Comparison of ENCODE assay signal across 14 cellular contexts in the genomic region with DNA sequence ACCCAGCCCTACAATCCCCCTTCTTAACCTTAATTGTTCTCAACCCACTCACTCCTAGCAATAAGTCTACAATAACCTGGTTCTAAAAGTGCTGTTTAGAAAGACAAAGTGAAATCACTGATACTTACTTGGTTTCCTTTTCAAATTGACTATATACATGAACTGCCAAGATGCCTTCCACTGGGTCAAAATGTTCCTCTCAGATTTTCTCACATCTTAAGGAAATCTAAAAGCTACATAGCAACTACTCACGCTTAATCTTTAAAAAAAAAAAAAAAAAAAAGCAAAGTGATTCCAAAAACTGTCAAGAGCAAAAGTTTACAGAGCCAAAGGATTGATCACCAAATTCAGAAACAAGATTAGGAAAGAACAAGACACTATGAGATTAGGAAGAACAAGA.
DNase-seq lines count a peak whose midpoint lies in the region; ATAC-seq and TF ChIP-seq lines count a peak whose summit lies in the region.
"Had no signal": no experiment of that assay in that cellular context is flagged by ENCODE, and none has a peak within 500 bp of the region (broad histone marks: within the 10 kb centered on the region; RNA-seq: fewer than 3 reads in every experiment).

No MANE protein-coding gene starts in this region.

- WGBS in esophagus squamous epithelium, 2 donors: 63 to 67% methylated on average over 1 of the region's 1 CpG

- peak overlapping the region in 3 of 4 donors; percentile 33 to 100 (median 98) for H3K27ac ChIP-seq in esophagus squamous epithelium
- H3K27ac ChIP-seq in subcutaneous abdominal adipose tissue (ENCODE audit: low read depth, low read length): peak overlapping the region; percentile 55

- no peak overlapping the region for H3K9ac ChIP-seq in subcutaneous abdominal adipose tissue (ENCODE audit: low read length in 5 of 5)
- H3K9ac ChIP-seq: SK-N-SH had no signal

- DNase-seq in activated CD4-positive, alpha-beta T cell treated with anti-CD3 and anti-CD28 coated beads for 36 hours: no peak
- DNase-seq in activated CD4-positive, alpha-beta T cell treated with anti-CD3 and anti-CD28 coated beads, Interleukin-2, amount 50 U/mL, for 1 hour: no peak
- DNase-seq in esophagus squamous epithelium (lab: John Stamatoyannopoulos, UW) (no peak), GDM1 (lab: John Stamatoyannopoulos, UW) (no peak)
- DNase-seq: 8988T; activated CD4-positive, alpha-beta T cell treated with anti-CD3 and anti-CD28 coated beads for 4 hours; NCI-H1436 treated with DMSO at 0.1 percent for 48 hours; NCI-H774; SK-N-SH; stimulated activated CD8-positive, alpha-beta memory T cell treated with anti-CD3 and anti-CD28 coated beads, Interleukin-4, amount 100 ng/mL, for 48 hours had no signal

- H3K27me3 Mint-ChIP-seq in activated CD4-positive, alpha-beta T cell treated with anti-CD3 and anti-CD28 coated beads for 36 hours: no peaks in the 10 kb centered on the region
- no peaks in the 10 kb centered on the region for H3K27me3 Mint-ChIP-seq in T-helper 1 cell treated with Interleukin-12 subunit alpha and Interleukin-12 subunit beta and Interleukin-4 antibody, amounts not matched to agents 30 μg/mL and 1 μg/mL, for 36 hours (ENCODE audit: low read depth)

- peaks cover 32% of the 10 kb centered on the region for H3K4me1 Mint-ChIP-seq in activated CD4-positive, alpha-beta T cell treated with anti-CD3 and anti-CD28 coated beads for 36 hours
- peaks cover 23% of the 10 kb centered on the region for H3K4me1 Mint-ChIP-seq in T-helper 1 cell treated with Interleukin-12 subunit alpha and Interleukin-12 subunit beta and Interleukin-4 antibody, amounts not matched to agents 30 μg/mL and 1 μg/mL, for 36 hours (ENCODE audit: low read depth)

- H3K27me3 ChIP-seq in esophagus squamous epithelium (no peaks in the 10 kb centered on the region), subcutaneous abdominal adipose tissue (ENCODE audit: control insufficient read depth in 5 of 5, insufficient read depth in 4 of 5, low read length in 5 of 5) (peaks cover 0 to 3% (median 0%) of the 10 kb centered on the region in 5 donors)

- H3K9me3 Mint-ChIP-seq in activated CD4-positive, alpha-beta T cell treated with anti-CD3 and anti-CD28 coated beads for 36 hours (ENCODE audit: low read depth): no peaks in the 10 kb centered on the region
- no peaks in the 10 kb centered on the region for H3K9me3 Mint-ChIP-seq in T-helper 1 cell treated with Interleukin-12 subunit alpha and Interleukin-12 subunit beta and Interleukin-4 antibody, amounts not matched to agents 30 μg/mL and 1 μg/mL, for 36 hours

- TF ChIP-seq CTCF in esophagus squamous epithelium (IDR thresholded peaks at IDR 0.05): no peak

- peak overlapping the region; percentile 67 for H3K27ac Mint-ChIP-seq in activated CD4-positive, alpha-beta T cell treated with anti-CD3 and anti-CD28 coated beads for 36 hours
- peak overlapping the region; percentile 50 for H3K27ac Mint-ChIP-seq in T-helper 1 cell treated with Interleukin-12 subunit alpha and Interleukin-12 subunit beta and Interleukin-4 antibody, amounts not matched to agents 30 μg/mL and 1 μg/mL, for 36 hours

- H3K36me3 ChIP-seq in esophagus squamous epithelium (peaks cover 0 to 19% (median 0%) of the 10 kb centered on the region in 3 donors), subcutaneous abdominal adipose tissue (ENCODE audit: control insufficient read depth in 5 of 5, insufficient read depth in 5 of 5, low read length in 5 of 5) (peaks cover 0 to 4% (median 0%) of the 10 kb centered on the region in 5 donors)

- H3K36me3 Mint-ChIP-seq in activated CD4-positive, alpha-beta T cell treated with anti-CD3 and anti-CD28 coated beads for 36 hours (ENCODE audit: low read depth): peaks cover 16% of the 10 kb centered on the region
- peaks cover 10% of the 10 kb centered on the region for H3K36me3 Mint-ChIP-seq in T-helper 1 cell treated with Interleukin-12 subunit alpha and Interleukin-12 subunit beta and Interleukin-4 antibody, amounts not matched to agents 30 μg/mL and 1 μg/mL, for 36 hours (ENCODE audit: low read depth)

- ATAC-seq in activated CD4-positive, alpha-beta T cell treated with anti-CD3 and anti-CD28 coated beads for 36 hours: no peak
- no peak for ATAC-seq in GM18858 (IDR thresholded peaks at IDR 0.05; ENCODE audit: unreplicated experiment)
- ATAC-seq in GM21619 (IDR thresholded peaks at IDR 0.05; ENCODE audit: unreplicated experiment): no peak

- H3K4me3 ChIP-seq in esophagus squamous epithelium: no peak overlapping the region
- H3K4me3 ChIP-seq in subcutaneous abdominal adipose tissue (ENCODE audit: low read depth in 1 of 5, low read length in 5 of 5): no peak overlapping the region

- CTCF ChIA-PET in activated CD4-positive, alpha-beta T cell treated with anti-CD3 and anti-CD28 coated beads for 36 hours (lab: Charles Lee): interaction anchor here (0.7 to 1.0 kb wide), 2 partner anchors 14 to 309 kb away, joined by 3 to 4 read pairs; no protein-coding TSS in a partner anchor

- no peak for TF ChIP-seq POLR2A in esophagus squamous epithelium (IDR thresholded peaks at IDR 0.05)

- intact Hi-C loops in activated CD4-positive, alpha-beta T cell treated with anti-CD3 and anti-CD28 coated beads for 36 hours (cut with DNase I, micrococcal nuclease): loop anchor here in 1 of 2 experiments (5.0 to 10.0 kb wide), 5 partner anchors 830 to 1342 kb away; a partner anchor contains a TSS
- intact Hi-C loops in esophagus squamous epithelium (cut with DNase I): no loop called here

- POLR2A ChIA-PET in activated CD4-positive, alpha-beta T cell treated with anti-CD3 and anti-CD28 coated beads for 36 hours (lab: Charles Lee): interaction anchor here (0.6 kb wide), 1 partner anchor 73 kb away, joined by 3 read pairs; no protein-coding TSS in a partner anchor

- H3K4me3 Mint-ChIP-seq in activated CD4-positive, alpha-beta T cell treated with anti-CD3 and anti-CD28 coated beads for 36 hours: no peak overlapping the region
- H3K4me3 Mint-ChIP-seq in T-helper 1 cell treated with Interleukin-12 subunit alpha and Interleukin-12 subunit beta and Interleukin-4 antibody, amounts not matched to agents 30 μg/mL and 1 μg/mL, for 36 hours: no peak overlapping the region

- H3K4me1 ChIP-seq in esophagus squamous epithelium (peaks cover 13 to 67% (median 28%) of the 10 kb centered on the region in 3 donors), subcutaneous abdominal adipose tissue (ENCODE audit: control insufficient read depth in 5 of 5, insufficient read depth in 5 of 5, low read length in 5 of 5) (peaks cover 10 to 40% (median 33%) of the 10 kb centered on the region in 5 donors)

- no peaks in the 10 kb centered on the region for H3K9me3 ChIP-seq in esophagus squamous epithelium
- no peaks in the 10 kb centered on the region for H3K9me3 ChIP-seq in subcutaneous abdominal adipose tissue (ENCODE audit: control insufficient read depth in 5 of 5, low read length in 5 of 5)
- H3K9me3 ChIP-seq: SK-N-SH had no signal
